In the genomic region with DNA sequence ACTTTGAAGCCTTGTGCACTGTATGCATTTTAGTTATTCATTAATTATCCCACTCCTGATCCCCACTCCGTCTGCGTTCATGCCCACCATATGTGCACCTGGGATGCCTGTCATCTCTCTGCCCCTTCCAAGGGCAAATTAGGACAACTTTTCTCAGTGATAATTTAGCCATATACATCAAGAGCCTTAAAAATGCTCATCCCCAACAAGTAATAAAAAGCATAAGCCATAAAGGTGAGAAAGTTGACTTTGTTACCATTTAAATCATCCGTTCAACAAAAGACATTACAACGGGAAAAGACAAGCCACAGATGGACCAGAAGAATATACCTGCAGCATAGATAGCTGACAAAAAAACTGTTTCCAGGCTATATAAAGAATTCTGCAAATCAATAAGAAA, we compare ENCODE assay signal across 33 cellular contexts.
"Had no signal": no experiment of that assay in that cellular context is flagged by ENCODE, and none has a peak within 500 bp of the region (broad histone marks: within the 10 kb centered on the region; RNA-seq: fewer than 3 reads in every experiment).

No MANE protein-coding gene starts in this region.

- DNase-seq: Karpas-422, Kasumi-1, MG63, MM.1S, MV-4-11, NCI-H1048, NCI-H1092, NCI-H1092 treated with DMSO at 0.1 percent for 48 hours, NCI-H1105, NCI-H1105 treated with DMSO at 0.1 percent for 48 hours, NCI-H1417 treated with DMSO at 0.1 percent for 48 hours, NCI-H1436, NCI-H1436 treated with DMSO at 0.1 percent for 48 hours, NCI-H146, NCI-H1694, NCI-H1694 treated with DMSO at 0.1 percent for 48 hours, NCI-H187, NCI-H187 treated with DMSO at 0.1 percent for 48 hours, NCI-H1930, NCI-H2029, NCI-H2029 treated with DMSO at 0.1 percent for 48 hours, NCI-H2081, NCI-H2081 treated with DMSO at 0.1 percent for 48 hours, NCI-H2107, NCI-H2171, NCI-H2171 treated with DMSO at 0.1 percent for 48 hours, NCI-H2227 treated with DMSO at 0.1 percent for 48 hours, NCI-H226, NCI-H345, NCI-H446, NCI-H446 treated with DMSO at 0.1 percent for 48 hours, NCI-H510A, NCI-H510A treated with DMSO at 0.1 percent for 48 hours had no signal

- H3K4me3 ChIP-seq: MG63 had no signal

- H3K36me3 ChIP-seq: MG63 had no signal

- H3K9me3 ChIP-seq: MG63 had no signal
